8 cellular contexts compared by ENCODE assay signal in genomic region chr12:117867348-117867747, GRCh38.
"Had no signal": no experiment of that assay in that cellular context is flagged by ENCODE, and none has a peak within 500 bp of the region (broad histone marks: within the 10 kb centered on the region; RNA-seq: fewer than 3 reads in every experiment).

No MANE protein-coding gene starts in this region.

- FAIRE-seq: H54, HTR-8/SVneo had no signal

- H3K4me3 ChIP-seq: GM23248 had no signal

- H2AFZ ChIP-seq: GM23248 had no signal

- H3K9ac ChIP-seq: GM23248 had no signal

- H3K27ac ChIP-seq: GM23248 had no signal

- DNase-seq: GM23248, GOT3, H9, HCEC 1CT, IMR-90, KG1 had no signal
